Comparison of ENCODE assay signal across 16 cellular contexts in genomic region chr2:134134313-134134706, GRCh38.
A peak's percentile ranks its signal among the peaks of the same experiment; 100 is the strongest.
DNase-seq lines count a peak whose midpoint lies in the region; ATAC-seq lines count a peak whose summit lies in the region.
"Had no signal": no experiment of that assay in that cellular context is flagged by ENCODE, and none has a peak within 500 bp of the region (broad histone marks: within the 10 kb centered on the region; RNA-seq: fewer than 3 reads in every experiment).

No MANE protein-coding gene starts in this region.

- H3K27me3 Mint-ChIP-seq in stimulated activated naive CD8-positive, alpha-beta T cell treated with anti-CD3 and anti-CD28 coated beads, Interleukin-15, Interleukin-2, amounts not matched to agents 100 ng/mL and 50 ng/mL, for 24 hours = no peaks in the 10 kb centered on the region
- H3K27me3 Mint-ChIP-seq in T-helper 17 cell = no peaks in the 10 kb centered on the region
- H3K27me3 Mint-ChIP-seq: IgD-negative memory B cell had no signal

- H3K27ac Mint-ChIP-seq in stimulated activated naive CD8-positive, alpha-beta T cell treated with anti-CD3 and anti-CD28 coated beads, Interleukin-15, Interleukin-2, amounts not matched to agents 100 ng/mL and 50 ng/mL, for 24 hours = peak overlapping the region; percentile 21
- peak overlapping the region; percentile 74 for H3K27ac Mint-ChIP-seq in T-helper 17 cell

- no peaks in the 10 kb centered on the region for H3K9me3 ChIP-seq in T-helper 17 cell (ENCODE audit: control insufficient read depth, low read length, poor library complexity, severe bottlenecking)
- H3K9me3 ChIP-seq: Peyer's patch had no signal

- ATAC-seq in stimulated activated naive CD8-positive, alpha-beta T cell treated with anti-CD3 and anti-CD28 coated beads, Interleukin-15, Interleukin-2, amounts not matched to agents 100 U/mL and 50 U/mL, for 24 hours = no peak
- ATAC-seq in T-helper 17 cell (no peak), GM21825 (IDR thresholded peaks at IDR 0.05; ENCODE audit: unreplicated experiment) (no peak)

- no peak overlapping the region for H3K4me3 Mint-ChIP-seq in stimulated activated naive CD8-positive, alpha-beta T cell treated with anti-CD3 and anti-CD28 coated beads, Interleukin-15, Interleukin-2, amounts not matched to agents 100 ng/mL and 50 ng/mL, for 24 hours
- no peak overlapping the region for H3K4me3 Mint-ChIP-seq in T-helper 17 cell

- H3K9me3 Mint-ChIP-seq in stimulated activated naive CD8-positive, alpha-beta T cell treated with anti-CD3 and anti-CD28 coated beads, Interleukin-15, Interleukin-2, amounts not matched to agents 100 ng/mL and 50 ng/mL, for 24 hours = no peaks in the 10 kb centered on the region
- H3K9me3 Mint-ChIP-seq: IgD-negative memory B cell had no signal

- peaks cover 72% of the 10 kb centered on the region for H3K4me1 Mint-ChIP-seq in stimulated activated naive CD8-positive, alpha-beta T cell treated with anti-CD3 and anti-CD28 coated beads, Interleukin-15, Interleukin-2, amounts not matched to agents 100 ng/mL and 50 ng/mL, for 24 hours (ENCODE audit: low read depth)
- H3K4me1 Mint-ChIP-seq in T-helper 17 cell = peaks cover 61% of the 10 kb centered on the region

- H3K36me3 Mint-ChIP-seq in stimulated activated naive CD8-positive, alpha-beta T cell treated with anti-CD3 and anti-CD28 coated beads, Interleukin-15, Interleukin-2, amounts not matched to agents 100 ng/mL and 50 ng/mL, for 24 hours (ENCODE audit: low read depth) = peaks cover 35% of the 10 kb centered on the region
- H3K36me3 Mint-ChIP-seq in T-helper 17 cell (ENCODE audit: low read depth) = no peaks in the 10 kb centered on the region

- no peak for DNase-seq in stimulated activated naive CD8-positive, alpha-beta T cell treated with anti-CD3 and anti-CD28 coated beads, Interleukin-15, Interleukin-2, amounts not matched to agents 100 U/mL and 50 U/mL, for 24 hours
- DNase-seq in T-helper 17 cell = no peak
- DNase-seq in islet precursor cell = peak; percentile 32
- DNase-seq in activated CD4-positive, CD25-positive, alpha-beta regulatory T cell (lab: John Stamatoyannopoulos, UW) = no peak
- no peak for DNase-seq in NCI-H2227 (lab: John Stamatoyannopoulos, UW; ENCODE audit: unreplicated experiment)
- DNase-seq: COR-L47, DMS153, EL, NCI-H1417, NCI-H2029 treated with DMSO at 0.1 percent for 48 hours, NCI-H510A treated with DMSO at 0.1 percent for 48 hours, Peyer's patch, SIG-M5 had no signal
